In the genomic region with DNA sequence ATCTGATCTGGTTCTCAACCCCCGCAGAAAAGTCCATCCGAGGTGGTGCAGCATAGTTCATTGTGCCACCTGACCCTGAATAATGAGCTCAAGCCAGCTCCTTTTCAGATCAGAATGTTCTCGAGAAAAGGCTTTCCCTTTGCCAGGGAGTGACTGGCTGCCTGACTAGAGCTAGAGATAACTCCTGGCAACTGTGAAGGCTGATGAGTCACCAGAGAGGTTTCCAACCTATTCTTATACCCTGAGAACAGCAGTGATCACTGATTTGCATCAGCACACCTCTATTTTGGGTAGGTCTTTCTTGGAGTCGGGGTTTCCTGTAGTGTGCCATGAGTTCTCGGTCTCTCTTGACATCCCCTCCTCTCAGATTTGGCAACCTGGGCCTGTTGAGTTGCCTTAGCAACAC, we compare ENCODE assay signal across 1 cellular context.
TF ChIP-seq lines count a peak whose summit lies in the region.

No MANE protein-coding gene starts in this region.

TF ChIP-seq in K562, 482 proteins besides CTCF, POLR2A, EP300 and RAD21 (continued from another document):
- TF ChIP-seq, protein P1, sequence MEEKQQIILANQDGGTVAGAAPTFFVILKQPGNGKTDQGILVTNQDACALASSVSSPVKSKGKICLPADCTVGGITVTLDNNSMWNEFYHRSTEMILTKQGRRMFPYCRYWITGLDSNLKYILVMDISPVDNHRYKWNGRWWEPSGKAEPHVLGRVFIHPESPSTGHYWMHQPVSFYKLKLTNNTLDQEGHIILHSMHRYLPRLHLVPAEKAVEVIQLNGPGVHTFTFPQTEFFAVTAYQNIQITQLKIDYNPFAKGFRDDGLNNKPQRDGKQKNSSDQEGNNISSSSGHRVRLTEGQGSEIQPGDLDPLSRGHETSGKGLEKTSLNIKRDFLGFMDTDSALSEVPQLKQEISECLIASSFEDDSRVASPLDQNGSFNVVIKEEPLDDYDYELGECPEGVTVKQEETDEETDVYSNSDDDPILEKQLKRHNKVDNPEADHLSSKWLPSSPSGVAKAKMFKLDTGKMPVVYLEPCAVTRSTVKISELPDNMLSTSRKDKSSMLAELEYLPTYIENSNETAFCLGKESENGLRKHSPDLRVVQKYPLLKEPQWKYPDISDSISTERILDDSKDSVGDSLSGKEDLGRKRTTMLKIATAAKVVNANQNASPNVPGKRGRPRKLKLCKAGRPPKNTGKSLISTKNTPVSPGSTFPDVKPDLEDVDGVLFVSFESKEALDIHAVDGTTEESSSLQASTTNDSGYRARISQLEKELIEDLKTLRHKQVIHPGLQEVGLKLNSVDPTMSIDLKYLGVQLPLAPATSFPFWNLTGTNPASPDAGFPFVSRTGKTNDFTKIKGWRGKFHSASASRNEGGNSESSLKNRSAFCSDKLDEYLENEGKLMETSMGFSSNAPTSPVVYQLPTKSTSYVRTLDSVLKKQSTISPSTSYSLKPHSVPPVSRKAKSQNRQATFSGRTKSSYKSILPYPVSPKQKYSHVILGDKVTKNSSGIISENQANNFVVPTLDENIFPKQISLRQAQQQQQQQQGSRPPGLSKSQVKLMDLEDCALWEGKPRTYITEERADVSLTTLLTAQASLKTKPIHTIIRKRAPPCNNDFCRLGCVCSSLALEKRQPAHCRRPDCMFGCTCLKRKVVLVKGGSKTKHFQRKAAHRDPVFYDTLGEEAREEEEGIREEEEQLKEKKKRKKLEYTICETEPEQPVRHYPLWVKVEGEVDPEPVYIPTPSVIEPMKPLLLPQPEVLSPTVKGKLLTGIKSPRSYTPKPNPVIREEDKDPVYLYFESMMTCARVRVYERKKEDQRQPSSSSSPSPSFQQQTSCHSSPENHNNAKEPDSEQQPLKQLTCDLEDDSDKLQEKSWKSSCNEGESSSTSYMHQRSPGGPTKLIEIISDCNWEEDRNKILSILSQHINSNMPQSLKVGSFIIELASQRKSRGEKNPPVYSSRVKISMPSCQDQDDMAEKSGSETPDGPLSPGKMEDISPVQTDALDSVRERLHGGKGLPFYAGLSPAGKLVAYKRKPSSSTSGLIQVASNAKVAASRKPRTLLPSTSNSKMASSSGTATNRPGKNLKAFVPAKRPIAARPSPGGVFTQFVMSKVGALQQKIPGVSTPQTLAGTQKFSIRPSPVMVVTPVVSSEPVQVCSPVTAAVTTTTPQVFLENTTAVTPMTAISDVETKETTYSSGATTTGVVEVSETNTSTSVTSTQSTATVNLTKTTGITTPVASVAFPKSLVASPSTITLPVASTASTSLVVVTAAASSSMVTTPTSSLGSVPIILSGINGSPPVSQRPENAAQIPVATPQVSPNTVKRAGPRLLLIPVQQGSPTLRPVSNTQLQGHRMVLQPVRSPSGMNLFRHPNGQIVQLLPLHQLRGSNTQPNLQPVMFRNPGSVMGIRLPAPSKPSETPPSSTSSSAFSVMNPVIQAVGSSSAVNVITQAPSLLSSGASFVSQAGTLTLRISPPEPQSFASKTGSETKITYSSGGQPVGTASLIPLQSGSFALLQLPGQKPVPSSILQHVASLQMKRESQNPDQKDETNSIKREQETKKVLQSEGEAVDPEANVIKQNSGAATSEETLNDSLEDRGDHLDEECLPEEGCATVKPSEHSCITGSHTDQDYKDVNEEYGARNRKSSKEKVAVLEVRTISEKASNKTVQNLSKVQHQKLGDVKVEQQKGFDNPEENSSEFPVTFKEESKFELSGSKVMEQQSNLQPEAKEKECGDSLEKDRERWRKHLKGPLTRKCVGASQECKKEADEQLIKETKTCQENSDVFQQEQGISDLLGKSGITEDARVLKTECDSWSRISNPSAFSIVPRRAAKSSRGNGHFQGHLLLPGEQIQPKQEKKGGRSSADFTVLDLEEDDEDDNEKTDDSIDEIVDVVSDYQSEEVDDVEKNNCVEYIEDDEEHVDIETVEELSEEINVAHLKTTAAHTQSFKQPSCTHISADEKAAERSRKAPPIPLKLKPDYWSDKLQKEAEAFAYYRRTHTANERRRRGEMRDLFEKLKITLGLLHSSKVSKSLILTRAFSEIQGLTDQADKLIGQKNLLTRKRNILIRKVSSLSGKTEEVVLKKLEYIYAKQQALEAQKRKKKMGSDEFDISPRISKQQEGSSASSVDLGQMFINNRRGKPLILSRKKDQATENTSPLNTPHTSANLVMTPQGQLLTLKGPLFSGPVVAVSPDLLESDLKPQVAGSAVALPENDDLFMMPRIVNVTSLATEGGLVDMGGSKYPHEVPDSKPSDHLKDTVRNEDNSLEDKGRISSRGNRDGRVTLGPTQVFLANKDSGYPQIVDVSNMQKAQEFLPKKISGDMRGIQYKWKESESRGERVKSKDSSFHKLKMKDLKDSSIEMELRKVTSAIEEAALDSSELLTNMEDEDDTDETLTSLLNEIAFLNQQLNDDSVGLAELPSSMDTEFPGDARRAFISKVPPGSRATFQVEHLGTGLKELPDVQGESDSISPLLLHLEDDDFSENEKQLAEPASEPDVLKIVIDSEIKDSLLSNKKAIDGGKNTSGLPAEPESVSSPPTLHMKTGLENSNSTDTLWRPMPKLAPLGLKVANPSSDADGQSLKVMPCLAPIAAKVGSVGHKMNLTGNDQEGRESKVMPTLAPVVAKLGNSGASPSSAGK (IDR thresholded peaks at IDR 0.05), result no peak
- TF ChIP-seq HIVEP1 (CRISPR knock-in tag; IDR thresholded peaks at IDR 0.05) (no peak), KLF6 (CRISPR knock-in tag; IDR thresholded peaks at IDR 0.05; ENCODE audit: borderline replicate concordance) (no peak), ZNF175 (CRISPR knock-in tag; IDR thresholded peaks at IDR 0.05; ENCODE audit: low read depth) (no peak), FOXJ2 (tag; IDR thresholded peaks at IDR 0.05) (no peak), ZNF24 (IDR thresholded peaks at IDR 0.05) (no peak), U2AF2 (optimal IDR thresholded peaks at IDR 0.05; ENCODE audit: low read depth, low read length) (no peak), FOXK2 (conservative IDR thresholded peaks at IDR 0.05 in 1 of 2, IDR thresholded peaks at IDR 0.05 in 1 of 2; ENCODE audit: low read depth in 2 of 2) (no peak), BDP1 (IDR thresholded peaks at IDR 0.05; ENCODE audit: insufficient read depth, insufficient read length) (no peak), CBFA2T3 (IDR thresholded peaks at IDR 0.05) (peak; percentile 43; the same call in 1 of the 2 replicates), JUN (IDR thresholded peaks at IDR 0.05; ENCODE audit: borderline replicate concordance, low read depth, low read length) (peak; percentile 62; the same call in 1 of the 2 replicates), JUN (CRISPR knock-in tag; IDR thresholded peaks at IDR 0.05; ENCODE audit: borderline replicate concordance) (no peak), JUND (IDR thresholded peaks at IDR 0.05; ENCODE audit: borderline replicate concordance, low read depth, low read length) (peak; percentile 90), JUND (tag; IDR thresholded peaks at IDR 0.05; ENCODE audit: borderline replicate concordance, low read depth, low read length) (peak; percentile 92), HMG20B (CRISPR knock-in tag; IDR thresholded peaks at IDR 0.05) (no peak), NR1H2 (CRISPR knock-in tag; IDR thresholded peaks at IDR 0.05) (no peak), PCBP1 (IDR thresholded peaks at IDR 0.05; ENCODE audit: low read depth, low read length, poor library complexity, severe bottlenecking) (no peak), SMARCA4 (IDR thresholded peaks at IDR 0.05) (peak; percentile 67), FOXP1 (CRISPR knock-in tag; IDR thresholded peaks at IDR 0.05) (no peak), MXI1 (IDR thresholded peaks at IDR 0.05; ENCODE audit: low read depth, low read length) (no peak)
- TF ChIP-seq, protein P2, sequence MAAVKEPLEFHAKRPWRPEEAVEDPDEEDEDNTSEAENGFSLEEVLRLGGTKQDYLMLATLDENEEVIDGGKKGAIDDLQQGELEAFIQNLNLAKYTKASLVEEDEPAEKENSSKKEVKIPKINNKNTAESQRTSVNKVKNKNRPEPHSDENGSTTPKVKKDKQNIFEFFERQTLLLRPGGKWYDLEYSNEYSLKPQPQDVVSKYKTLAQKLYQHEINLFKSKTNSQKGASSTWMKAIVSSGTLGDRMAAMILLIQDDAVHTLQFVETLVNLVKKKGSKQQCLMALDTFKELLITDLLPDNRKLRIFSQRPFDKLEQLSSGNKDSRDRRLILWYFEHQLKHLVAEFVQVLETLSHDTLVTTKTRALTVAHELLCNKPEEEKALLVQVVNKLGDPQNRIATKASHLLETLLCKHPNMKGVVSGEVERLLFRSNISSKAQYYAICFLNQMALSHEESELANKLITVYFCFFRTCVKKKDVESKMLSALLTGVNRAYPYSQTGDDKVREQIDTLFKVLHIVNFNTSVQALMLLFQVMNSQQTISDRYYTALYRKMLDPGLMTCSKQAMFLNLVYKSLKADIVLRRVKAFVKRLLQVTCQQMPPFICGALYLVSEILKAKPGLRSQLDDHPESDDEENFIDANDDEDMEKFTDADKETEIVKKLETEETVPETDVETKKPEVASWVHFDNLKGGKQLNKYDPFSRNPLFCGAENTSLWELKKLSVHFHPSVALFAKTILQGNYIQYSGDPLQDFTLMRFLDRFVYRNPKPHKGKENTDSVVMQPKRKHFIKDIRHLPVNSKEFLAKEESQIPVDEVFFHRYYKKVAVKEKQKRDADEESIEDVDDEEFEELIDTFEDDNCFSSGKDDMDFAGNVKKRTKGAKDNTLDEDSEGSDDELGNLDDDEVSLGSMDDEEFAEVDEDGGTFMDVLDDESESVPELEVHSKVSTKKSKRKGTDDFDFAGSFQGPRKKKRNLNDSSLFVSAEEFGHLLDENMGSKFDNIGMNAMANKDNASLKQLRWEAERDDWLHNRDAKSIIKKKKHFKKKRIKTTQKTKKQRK (IDR thresholded peaks at IDR 0.05; ENCODE audit: borderline replicate concordance, low read depth, low read length), result no peak
- TF ChIP-seq, protein P3, sequence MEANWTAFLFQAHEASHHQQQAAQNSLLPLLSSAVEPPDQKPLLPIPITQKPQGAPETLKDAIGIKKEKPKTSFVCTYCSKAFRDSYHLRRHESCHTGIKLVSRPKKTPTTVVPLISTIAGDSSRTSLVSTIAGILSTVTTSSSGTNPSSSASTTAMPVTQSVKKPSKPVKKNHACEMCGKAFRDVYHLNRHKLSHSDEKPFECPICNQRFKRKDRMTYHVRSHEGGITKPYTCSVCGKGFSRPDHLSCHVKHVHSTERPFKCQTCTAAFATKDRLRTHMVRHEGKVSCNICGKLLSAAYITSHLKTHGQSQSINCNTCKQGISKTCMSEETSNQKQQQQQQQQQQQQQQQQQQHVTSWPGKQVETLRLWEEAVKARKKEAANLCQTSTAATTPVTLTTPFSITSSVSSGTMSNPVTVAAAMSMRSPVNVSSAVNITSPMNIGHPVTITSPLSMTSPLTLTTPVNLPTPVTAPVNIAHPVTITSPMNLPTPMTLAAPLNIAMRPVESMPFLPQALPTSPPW (CRISPR knock-in tag; IDR thresholded peaks at IDR 0.05), result no peak
- TF ChIP-seq, protein P4, sequence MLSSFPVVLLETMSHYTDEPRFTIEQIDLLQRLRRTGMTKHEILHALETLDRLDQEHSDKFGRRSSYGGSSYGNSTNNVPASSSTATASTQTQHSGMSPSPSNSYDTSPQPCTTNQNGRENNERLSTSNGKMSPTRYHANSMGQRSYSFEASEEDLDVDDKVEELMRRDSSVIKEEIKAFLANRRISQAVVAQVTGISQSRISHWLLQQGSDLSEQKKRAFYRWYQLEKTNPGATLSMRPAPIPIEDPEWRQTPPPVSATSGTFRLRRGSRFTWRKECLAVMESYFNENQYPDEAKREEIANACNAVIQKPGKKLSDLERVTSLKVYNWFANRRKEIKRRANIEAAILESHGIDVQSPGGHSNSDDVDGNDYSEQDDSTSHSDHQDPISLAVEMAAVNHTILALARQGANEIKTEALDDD (IDR thresholded peaks at IDR 0.05), result peak; percentile 81; the same call in 1 of the 2 replicates
- TF ChIP-seq, protein P5, sequence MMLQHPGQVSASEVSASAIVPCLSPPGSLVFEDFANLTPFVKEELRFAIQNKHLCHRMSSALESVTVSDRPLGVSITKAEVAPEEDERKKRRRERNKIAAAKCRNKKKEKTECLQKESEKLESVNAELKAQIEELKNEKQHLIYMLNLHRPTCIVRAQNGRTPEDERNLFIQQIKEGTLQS (IDR thresholded peaks at IDR 0.05), result peak; percentile 92
- TF ChIP-seq, protein P5 (CRISPR knock-in tag; conservative IDR thresholded peaks at IDR 0.05), result no peak
- TF ChIP-seq, protein P6, sequence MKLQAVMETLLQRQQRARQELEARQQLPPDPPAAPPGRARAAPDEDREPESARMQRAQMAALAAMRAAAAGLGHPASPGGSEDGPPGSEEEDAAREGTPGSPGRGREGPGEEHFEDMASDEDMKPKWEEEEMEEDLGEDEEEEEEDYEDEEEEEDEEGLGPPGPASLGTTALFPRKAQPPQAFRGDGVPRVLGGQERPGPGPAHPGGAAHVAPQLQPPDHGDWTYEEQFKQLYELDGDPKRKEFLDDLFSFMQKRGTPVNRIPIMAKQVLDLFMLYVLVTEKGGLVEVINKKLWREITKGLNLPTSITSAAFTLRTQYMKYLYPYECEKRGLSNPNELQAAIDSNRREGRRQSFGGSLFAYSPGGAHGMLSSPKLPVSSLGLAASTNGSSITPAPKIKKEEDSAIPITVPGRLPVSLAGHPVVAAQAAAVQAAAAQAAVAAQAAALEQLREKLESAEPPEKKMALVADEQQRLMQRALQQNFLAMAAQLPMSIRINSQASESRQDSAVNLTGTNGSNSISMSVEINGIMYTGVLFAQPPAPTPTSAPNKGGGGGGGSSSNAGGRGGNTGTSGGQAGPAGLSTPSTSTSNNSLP (IDR thresholded peaks at IDR 0.05; ENCODE audit: borderline replicate concordance, low read depth, low read length), result no peak
- TF ChIP-seq, protein P7, sequence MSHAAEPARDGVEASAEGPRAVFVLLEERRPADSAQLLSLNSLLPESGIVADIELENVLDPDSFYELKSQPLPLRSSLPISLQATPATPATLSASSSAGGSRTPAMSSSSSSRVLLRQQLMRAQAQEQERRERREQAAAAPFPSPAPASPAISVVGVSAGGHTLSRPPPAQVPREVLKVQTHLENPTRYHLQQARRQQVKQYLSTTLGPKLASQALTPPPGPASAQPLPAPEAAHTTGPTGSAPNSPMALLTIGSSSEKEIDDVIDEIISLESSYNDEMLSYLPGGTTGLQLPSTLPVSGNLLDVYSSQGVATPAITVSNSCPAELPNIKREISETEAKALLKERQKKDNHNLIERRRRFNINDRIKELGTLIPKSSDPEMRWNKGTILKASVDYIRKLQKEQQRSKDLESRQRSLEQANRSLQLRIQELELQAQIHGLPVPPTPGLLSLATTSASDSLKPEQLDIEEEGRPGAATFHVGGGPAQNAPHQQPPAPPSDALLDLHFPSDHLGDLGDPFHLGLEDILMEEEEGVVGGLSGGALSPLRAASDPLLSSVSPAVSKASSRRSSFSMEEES (CRISPR knock-in tag; IDR thresholded peaks at IDR 0.05), result no peak
